Comparison of ENCODE assay signal across 12 cellular contexts in genomic region chr1:113226118-113226517, GRCh38.
DNase-seq lines count a peak whose midpoint lies in the region; ATAC-seq and TF ChIP-seq lines count a peak whose summit lies in the region.
"Had no signal": no experiment of that assay in that cellular context is flagged by ENCODE, and none has a peak within 500 bp of the region (broad histone marks: within the 10 kb centered on the region; RNA-seq: fewer than 3 reads in every experiment).

No MANE protein-coding gene starts in this region.

- H3K9me3 ChIP-seq in tibial artery, result no peaks in the 10 kb centered on the region
- H3K9me3 ChIP-seq: vagina had no signal

- H3K36me3 ChIP-seq in tibial artery, result no peaks in the 10 kb centered on the region
- H3K36me3 ChIP-seq: vagina had no signal

- H3K27me3 ChIP-seq in tibial artery (no peaks in the 10 kb centered on the region), foreskin keratinocyte (peaks cover 19% of the 10 kb centered on the region)
- H3K27me3 ChIP-seq: vagina had no signal

- no peak for TF ChIP-seq CTCF in astrocyte of the cerebellum (IDR thresholded peaks at IDR 0.05; ENCODE audit: low read depth, low read length, missing control alignments)
- no peak for TF ChIP-seq CTCF in tibial artery (IDR thresholded peaks at IDR 0.05)
- no peak for TF ChIP-seq CTCF in foreskin keratinocyte (conservative IDR thresholded peaks at IDR 0.05)

- in situ Hi-C loops in astrocyte of the cerebellum (cut with HindIII; ENCODE audit: low sequenced_read_pairs), result no loop called here
- in situ Hi-C loops in KBM-7 (cut with MboI; ENCODE audit: low pct_unique_long_range_greater_than_20kb, low sequenced_read_pairs), result no loop called here

- peaks cover 0 to 5% (median 0%) of the 10 kb centered on the region in 4 donors for H3K4me1 ChIP-seq in tibial artery
- H3K4me1 ChIP-seq in foreskin keratinocyte, result no peaks in the 10 kb centered on the region
- H3K4me1 ChIP-seq: vagina had no signal

- ATAC-seq in GM18867 (IDR thresholded peaks at IDR 0.05; ENCODE audit: unreplicated experiment), result peak; percentile 80
- peak; percentile 87 for ATAC-seq in HG02870 (IDR thresholded peaks at IDR 0.05; ENCODE audit: unreplicated experiment)
- ATAC-seq in foreskin keratinocyte, result no peak

- DNase-seq in astrocyte of the cerebellum (ENCODE audit: low read depth) (peak; percentile 24), occipital lobe (lab: John Stamatoyannopoulos, UW) (peak; percentile 21), KBM-7 (no peak), tibial artery (no peak), DMS153 (lab: John Stamatoyannopoulos, UW) (no peak), foreskin keratinocyte (no peak)
- DNase-seq: effector CD4-positive, alpha-beta T cell; NCI-H510A treated with DMSO at 0.1 percent for 48 hours had no signal

- no peak overlapping the region for H3K4me3 ChIP-seq in astrocyte of the cerebellum (ENCODE audit: low read depth, low read length)
- H3K4me3 ChIP-seq in tibial artery, result no peak overlapping the region
- H3K4me3 ChIP-seq: vagina had no signal

- no peak overlapping the region for H3K27ac ChIP-seq in tibial artery
- no peak overlapping the region for H3K27ac ChIP-seq in foreskin keratinocyte
- H3K27ac ChIP-seq: KMS-11, vagina had no signal

- intact Hi-C loops in tibial artery (cut with DNase I; ENCODE audit: low total_unique reads), result no loop called here

Comparison
In these comparisons a context has a peak if more than half of its experiments do, and no peak if none do; other contexts are left out.
1. DNase-seq: peak in astrocyte of the cerebellum (single experiment) and occipital lobe (single experiment); none in KBM-7 (single experiment), tibial artery (0 of 2), DMS153 (single experiment) and foreskin keratinocyte (0 of 2).